8 cellular contexts compared by ENCODE assay signal in the genomic region with DNA sequence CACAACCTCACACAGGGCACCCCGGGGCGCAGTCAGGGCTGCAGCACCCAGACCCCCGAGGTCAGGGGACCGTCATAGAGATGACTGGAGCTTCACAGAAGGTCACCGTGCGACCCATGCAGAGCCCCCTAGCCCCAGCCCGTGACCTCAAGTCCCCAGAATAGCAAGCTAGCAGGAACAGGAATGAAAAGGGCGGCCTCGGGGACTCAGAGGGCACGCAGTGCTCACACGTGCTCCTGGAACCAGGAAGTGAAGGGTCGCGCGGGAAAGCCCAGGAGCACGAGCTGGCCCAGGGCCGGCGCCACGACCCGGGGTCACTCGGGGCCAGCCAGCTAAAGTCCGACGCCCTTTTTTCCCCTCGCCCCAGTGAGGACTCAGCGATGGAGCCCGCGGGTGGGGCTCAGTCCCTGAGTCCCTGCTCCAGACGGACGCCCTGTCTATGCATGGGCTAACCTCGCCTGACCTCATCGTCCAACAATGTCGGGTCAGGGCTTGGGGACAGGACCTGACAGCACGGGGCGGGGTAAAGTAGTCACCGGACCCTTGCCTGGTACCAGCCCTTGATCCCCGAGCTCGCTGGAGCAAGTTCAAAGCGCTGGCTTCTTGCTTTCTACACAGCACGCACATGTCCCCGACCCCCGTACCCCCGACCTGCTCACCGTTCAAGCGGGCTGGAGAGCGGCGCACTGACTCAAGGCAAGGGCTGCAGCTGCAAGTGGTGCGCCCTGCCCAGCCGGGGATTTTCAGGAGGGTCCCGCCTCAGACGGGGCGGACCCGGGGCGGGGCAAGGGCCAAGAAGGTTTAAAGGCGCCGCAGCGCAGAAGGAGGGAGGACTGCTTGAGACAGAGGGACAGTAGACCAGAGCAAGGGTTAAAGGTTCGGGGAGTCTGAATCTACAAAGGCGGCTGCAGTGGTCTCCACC. TPM values are rescaled to one million over a fixed set of nuclear protein-coding genes. Genes with fewer than 3 reads are reported as not detected.
DNase-seq lines count a peak whose midpoint lies in the region; ATAC-seq, FAIRE-seq and TF ChIP-seq lines count a peak whose summit lies in the region.

Gene TAGLN2, minus strand, starts transcription at position 717 of the 922 bp plus-strand sequence. CDS start 4,998 bp downstream, outside the sequence.

- TF ChIP-seq CTCF in A549 (IDR thresholded peaks at IDR 0.05): no peak
- TF ChIP-seq CTCF in liver (IDR thresholded peaks at IDR 0.05; ENCODE audit: low read depth, low read length, missing input control): no peak

- peaks cover 6 to 17% (median 10%) of the 10 kb centered on the region in 4 donors for H3K36me3 ChIP-seq in liver (ENCODE audit: control insufficient read depth in 4 of 4, insufficient read depth in 3 of 4, low read depth in 1 of 4, low read length in 3 of 4)

- ATAC-seq in A549 (peak; percentile 67 to 84), GM18519 (IDR thresholded peaks at IDR 0.05; ENCODE audit: low FRiP score, unreplicated experiment) (peak; percentile 69), HG03045 (IDR thresholded peaks at IDR 0.05; ENCODE audit: unreplicated experiment) (peak; percentile 60)

- no peaks in the 10 kb centered on the region for H3K9me3 Mint-ChIP-seq in dendritic cell treated with granulocyte-macrophage colony-stimulating factor and Interleukin-4, amounts not matched to agents 40 ng/mL and 50 ng/mL, for 4 days

- H3K27ac ChIP-seq in A549 (peak within 1 kb of the TSS; percentile 97 to 99), liver (ENCODE audit: low read depth in 1 of 2, low read length in 2 of 2) (peak within 1 kb of the TSS; percentile 95 to 97)

- CTCF ChIA-PET in A549 (lab: Yijun Ruan, JAX): interaction anchor here (0.8 to 22.4 kb wide), 10 partner anchors 9 to 748 kb away, joined by 3 to 665 read pairs (median 6); partner anchors contain the start of gene IGSF9

- H3K4me2 ChIP-seq in A549: peak within 1 kb of the TSS; percentile 97

- peaks cover 59% of the 10 kb centered on the region for H3K4me1 Mint-ChIP-seq in dendritic cell treated with granulocyte-macrophage colony-stimulating factor and Interleukin-4, amounts not matched to agents 40 ng/mL and 50 ng/mL, for 4 days (ENCODE audit: low read depth)

- POLR2A ChIA-PET in A549 (lab: Yijun Ruan, JAX): interaction anchor here (1.0 to 2.4 kb wide), 6 partner anchors 9 to 107 kb away, joined by 3 to 17 read pairs (median 4); partner anchors contain the start of genes IGSF9 and PIGM

- peak within 1 kb of the TSS; percentile 81 for H3K4me3 Mint-ChIP-seq in dendritic cell treated with granulocyte-macrophage colony-stimulating factor and Interleukin-4, amounts not matched to agents 40 ng/mL and 50 ng/mL, for 4 days

- DNase-seq in A549 (ENCODE audit: low read depth in 1 of 2, low spot score in 1 of 2) (peak; percentile 92 to 96), NCI-H460 (ENCODE audit: extremely low read depth, low read depth) (peak; percentile 83)
- peak; percentile 92 for DNase-seq in activated CD4-positive, alpha-beta T cell treated with anti-CD3 and anti-CD28 coated beads, Interleukin-2, amount 50 U/mL, for 1 hour
- peak; percentile 91 for DNase-seq in stimulated activated CD4-positive, alpha-beta T cell treated with anti-CD3 and anti-CD28 coated beads, Interleukin-4, amount 100 ng/mL, for 24 hours

- H3K27ac Mint-ChIP-seq in dendritic cell treated with granulocyte-macrophage colony-stimulating factor and Interleukin-4, amounts not matched to agents 40 ng/mL and 50 ng/mL, for 4 days: peak within 1 kb of the TSS; percentile 93

- intact Hi-C loops in dendritic cell treated with granulocyte-macrophage colony-stimulating factor and Interleukin-4, amounts not matched to agents 40 ng/mL and 50 ng/mL, for 4 days (cut with micrococcal nuclease): no loop called here

- TF ChIP-seq POLR2A in A549 (IDR thresholded peaks at IDR 0.05; ENCODE audit: low read length): peak; percentile 96

- peaks cover 9% of the 10 kb centered on the region for H3K27me3 Mint-ChIP-seq in dendritic cell treated with granulocyte-macrophage colony-stimulating factor and Interleukin-4, amounts not matched to agents 40 ng/mL and 50 ng/mL, for 4 days

- FAIRE-seq in A549 (lab: Jason Lieb, UNC): no peak

- H3K4me1 ChIP-seq in A549: peaks cover 41% of the 10 kb centered on the region
- peaks cover 12 to 37% (median 23%) of the 10 kb centered on the region in 4 donors for H3K4me1 ChIP-seq in liver (ENCODE audit: control insufficient read depth in 4 of 4, insufficient read depth in 4 of 4, low read length in 3 of 4)

- H3K27me3 ChIP-seq in liver (ENCODE audit: control insufficient read depth in 4 of 4, insufficient read depth in 4 of 4, low read length in 3 of 4): no peaks in the 10 kb centered on the region

- peak within 1 kb of the TSS; percentile 87 for H3K4me3 ChIP-seq in A549
- peak within 1 kb of the TSS; percentile 62 to 92 (median 86) for H3K4me3 ChIP-seq in liver (ENCODE audit: low read depth in 1 of 3, low read length in 3 of 3)

- peaks cover 40% of the 10 kb centered on the region for H3K36me3 Mint-ChIP-seq in dendritic cell treated with granulocyte-macrophage colony-stimulating factor and Interleukin-4, amounts not matched to agents 40 ng/mL and 50 ng/mL, for 4 days (ENCODE audit: low read depth)

- TF ChIP-seq RAD21 in A549 (conservative IDR thresholded peaks at IDR 0.05 in 1 of 2, IDR thresholded peaks at IDR 0.05 in 1 of 2) (no peak), liver (IDR thresholded peaks at IDR 0.05) (peak in 1 of 2 donors; percentile 45)

- H3K9me3 ChIP-seq in A549: no peaks in the 10 kb centered on the region
- no peaks in the 10 kb centered on the region for H3K9me3 ChIP-seq in liver (ENCODE audit: control insufficient read depth in 4 of 4, low read length in 3 of 4)

- 2% methylated on average over 33 of the region's 57 CpGs for WGBS in A549 (ENCODE audit: missing lambda C conversion rate)
- 1% methylated on average over 57 of the region's 57 CpGs for WGBS in liver

- peak within 1 kb of the TSS; percentile 72 to 81 for H3K9ac ChIP-seq in liver (ENCODE audit: low read depth in 1 of 2, low read length in 2 of 2)

- 0 out of 5 replicates have a peak, but pooled peaks of 1 of the 2 experiments have one; percentile 4 for TF ChIP-seq EP300 in A549 (IDR thresholded peaks at IDR 0.05)

TF ChIP-seq in A549, 52 proteins besides CTCF, POLR2A, EP300 and RAD21 (continues in another document):
- TF ChIP-seq CBX8 (IDR thresholded peaks at IDR 0.05) (no peak), JUNB (IDR thresholded peaks at IDR 0.05) (no peak), FOSB (CRISPR knock-in tag; IDR thresholded peaks at IDR 0.05) (peak; percentile 91), ESRRA (IDR thresholded peaks at IDR 0.05; ENCODE audit: borderline replicate concordance, low read length) (no peak), ZFP36 (IDR thresholded peaks at IDR 0.05; ENCODE audit: borderline replicate concordance, partially characterized antibody) (no peak), PHF8 (IDR thresholded peaks at IDR 0.05; ENCODE audit: borderline replicate concordance, low read depth) (peak; percentile 28; the same call in 1 of the 2 replicates), ZNF302 (CRISPR knock-in tag; IDR thresholded peaks at IDR 0.05) (no peak), HOXB13 (CRISPR knock-in tag; IDR thresholded peaks at IDR 0.05; ENCODE audit: low read depth) (peak; percentile 42; the same call in 1 of the 2 replicates), HOXA7 (CRISPR knock-in tag; IDR thresholded peaks at IDR 0.05) (peak; percentile 97)
- TF ChIP-seq, protein P1, sequence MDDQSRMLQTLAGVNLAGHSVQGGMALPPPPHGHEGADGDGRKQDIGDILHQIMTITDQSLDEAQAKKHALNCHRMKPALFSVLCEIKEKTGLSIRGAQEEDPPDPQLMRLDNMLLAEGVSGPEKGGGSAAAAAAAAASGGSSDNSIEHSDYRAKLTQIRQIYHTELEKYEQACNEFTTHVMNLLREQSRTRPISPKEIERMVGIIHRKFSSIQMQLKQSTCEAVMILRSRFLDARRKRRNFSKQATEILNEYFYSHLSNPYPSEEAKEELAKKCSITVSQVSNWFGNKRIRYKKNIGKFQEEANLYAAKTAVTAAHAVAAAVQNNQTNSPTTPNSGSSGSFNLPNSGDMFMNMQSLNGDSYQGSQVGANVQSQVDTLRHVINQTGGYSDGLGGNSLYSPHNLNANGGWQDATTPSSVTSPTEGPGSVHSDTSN (IDR thresholded peaks at IDR 0.05): 0 out of 2 replicates have a peak, but pooled peaks have one; percentile 19

TF ChIP-seq in liver, 16 proteins besides CTCF, POLR2A, EP300 and RAD21:
- TF ChIP-seq TAF1 (conservative IDR thresholded peaks at IDR 0.05): peak; percentile 88
- peak; percentile 29 for TF ChIP-seq HNF4G (IDR thresholded peaks at IDR 0.05)
- peak in 1 of 2 donors; percentile 30 for TF ChIP-seq JUND (IDR thresholded peaks at IDR 0.05)
- peak; percentile 83 for TF ChIP-seq NR2F2 (IDR thresholded peaks at IDR 0.05)
- no peak for TF ChIP-seq GABPA (IDR thresholded peaks at IDR 0.05 in 1 of 2, conservative IDR thresholded peaks at IDR 0.05 in 1 of 2)
- no peak for TF ChIP-seq YY1 (IDR thresholded peaks at IDR 0.05)
- peak; percentile 80 to 91 for TF ChIP-seq RXRA (IDR thresholded peaks at IDR 0.05)
- peak; percentile 24 for TF ChIP-seq MAX (IDR thresholded peaks at IDR 0.05)
TF ChIP-seq in liver: peak in this region for 6.

RNA-seq across cellular contexts. Expression of gene TAGLN2, which starts in this region (rescaled TPM):
- polyA plus RNA-seq in A549 (2011; rRNA removed) (533 and 536 TPM in 2 replicates), A549 (2017; fragmentation: RNase III; extraction: RNeasy Plus Mini Kit Qiagen cat#74134 plus additional on column Dnase treatment) (781 to 811 TPM (median 806 TPM) in 3 replicates), liver (100 to 1,000 TPM in 1 of 2 donors, 10 to 100 TPM in 1; 77.8 to 113 TPM)
- 1,020 and 1,221 TPM in 2 replicates for polyA plus RNA-seq in A549 (2012; cell fraction: cytosol; rRNA removed)
- 1,181 and 1,326 TPM in 2 replicates for polyA plus RNA-seq in A549 (2012; cell fraction: nucleus; rRNA removed)
- 437 and 484 TPM in 2 replicates for polyA minus RNA-seq in A549 (2011; rRNA and poly(A)+ RNA removed)
- 137 and 138 TPM in 2 replicates for total RNA-seq in NCI-H460 (2014; rRNA removed; shearing (Covaris generic))
- 114 TPM in 2 replicates for polyA plus RNA-seq in NCI-H460 (2014; cell fraction: nucleus; rRNA removed)
- total RNA-seq in liver: 10 to 100 TPM; 46.4 to 81.8 TPM

Comparison
In these comparisons a context has a peak if more than half of its experiments do, and no peak if none do; other contexts are left out.
1. Peak in every context shown above with its lines: DNase-seq, ATAC-seq, H3K4me3 ChIP-seq and H3K27ac ChIP-seq.
2. RNA of gene TAGLN2 (polyA plus RNA-seq): 533 to 1,326 TPM in A549; 77.8 to 113 TPM in liver; every median in the first group is over 4 times any median in the second.